ENCODE assay signal across 30 cellular contexts in the genomic region with DNA sequence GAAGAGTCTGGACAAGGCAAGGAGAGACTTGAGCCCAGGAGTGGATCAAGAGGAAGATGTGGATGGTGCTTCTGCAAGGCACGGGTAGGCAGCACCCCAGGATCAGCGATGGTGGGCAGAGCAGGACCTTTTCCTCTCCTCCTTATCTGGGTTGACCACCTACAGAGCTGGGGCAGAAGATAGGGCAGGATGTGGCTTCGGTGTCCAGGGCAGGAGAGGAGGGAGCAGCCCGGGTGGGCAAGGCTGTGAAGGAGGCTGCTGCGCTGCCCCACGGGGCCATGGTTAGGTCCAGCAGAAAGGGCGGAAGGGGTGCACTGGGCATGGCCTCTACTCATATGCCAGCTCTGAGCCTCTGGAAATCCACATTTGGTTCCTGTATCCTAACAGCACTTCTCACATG. TPM values are rescaled to one million over a fixed set of nuclear protein-coding genes. Genes with fewer than 3 reads are reported as not detected.
DNase-seq lines count a peak whose midpoint lies in the region; ATAC-seq and TF ChIP-seq lines count a peak whose summit lies in the region.
"Had no signal": no experiment of that assay in that cellular context is flagged by ENCODE, and none has a peak within 500 bp of the region (broad histone marks: within the 10 kb centered on the region; RNA-seq: fewer than 3 reads in every experiment).

No MANE protein-coding gene starts in this region.

- H3K9me3 ChIP-seq in CD4-positive, CD25-positive, alpha-beta regulatory T cell (ENCODE audit: control insufficient read depth in 2 of 2, low read length in 2 of 2): no peaks in the 10 kb centered on the region
- no peaks in the 10 kb centered on the region for H3K9me3 ChIP-seq in Loucy (ENCODE audit: insufficient read depth, low read depth, low read length)
- no peaks in the 10 kb centered on the region for H3K9me3 ChIP-seq in neuronal stem cell (replicated peaks in 1 of 2; ENCODE audit: control insufficient read depth in 2 of 2, insufficient read depth in 1 of 2, low read depth in 1 of 2, low read length in 2 of 2)
- H3K9me3 ChIP-seq: BE2C, gastrocnemius medialis, HAP-1, thoracic aorta had no signal

- no peaks in the 10 kb centered on the region for H3K36me3 ChIP-seq in CD4-positive, CD25-positive, alpha-beta regulatory T cell (ENCODE audit: control insufficient read depth, insufficient read depth, low read length)
- H3K36me3 ChIP-seq in Loucy (ENCODE audit: insufficient read depth, low read length) (no peaks in the 10 kb centered on the region), neuronal stem cell (replicated peaks in 1 of 2; ENCODE audit: control insufficient read depth in 2 of 2, insufficient read depth in 2 of 2, low read length in 2 of 2) (no peaks in the 10 kb centered on the region)
- H3K36me3 ChIP-seq: BE2C, brain microvascular endothelial cell, HAP-1, thoracic aorta had no signal

- H2BK120ac ChIP-seq in neuronal stem cell (ENCODE audit: low read depth, low read length): no peak overlapping the region

- peak overlapping the region; percentile 19 to 69 (median 56) for H3K27ac Mint-ChIP-seq in CD4-positive, CD25-positive, alpha-beta regulatory T cell
- peak overlapping the region; percentile 82 for H3K27ac Mint-ChIP-seq in central memory CD8-positive, alpha-beta T cell (ENCODE audit: low read depth)
- H3K27ac Mint-ChIP-seq: stimulated activated naive CD8-positive, alpha-beta T cell treated with anti-CD3 and anti-CD28 coated beads, Interleukin-15, Interleukin-2, amounts not matched to agents 100 ng/mL and 50 ng/mL, for 24 hours had no signal

- H4K91ac ChIP-seq in neuronal stem cell (ENCODE audit: low read depth, low read length, poor library complexity): no peak overlapping the region

- H3K4ac ChIP-seq in neuronal stem cell (ENCODE audit: low read length): no peak overlapping the region

- H2AFZ ChIP-seq in Loucy (ENCODE audit: low read length) (no peak overlapping the region), neuronal stem cell (ENCODE audit: low read length) (no peak overlapping the region)
- H2AFZ ChIP-seq: hepatocyte, parathyroid adenoma had no signal

- no peak overlapping the region for H3K4me3 Mint-ChIP-seq in CD4-positive, CD25-positive, alpha-beta regulatory T cell
- H3K4me3 Mint-ChIP-seq in central memory CD8-positive, alpha-beta T cell: no peak overlapping the region
- H3K4me3 Mint-ChIP-seq: neural crest cell; stimulated activated naive CD8-positive, alpha-beta T cell treated with anti-CD3 and anti-CD28 coated beads, Interleukin-15, Interleukin-2, amounts not matched to agents 100 ng/mL and 50 ng/mL, for 24 hours had no signal

- no peak overlapping the region for H3K4me3 ChIP-seq in CD4-positive, CD25-positive, alpha-beta regulatory T cell (ENCODE audit: low read depth, low read length)
- no peak overlapping the region for H3K4me3 ChIP-seq in Loucy (ENCODE audit: low read length, poor library complexity, severe bottlenecking)
- H3K4me3 ChIP-seq in neuronal stem cell (ENCODE audit: low read length in 2 of 2): no peak overlapping the region
- H3K4me3 ChIP-seq: dorsolateral prefrontal cortex, gastrocnemius medialis, HAP-1, hepatocyte, thoracic aorta had no signal

- H3K79me2 ChIP-seq in Loucy (ENCODE audit: insufficient read depth, low read length): no peaks in the 10 kb centered on the region
- H3K79me2 ChIP-seq: hepatocyte, parathyroid adenoma had no signal

- H3K9me2 ChIP-seq in Loucy (replicated peaks; ENCODE audit: low read depth, low read length): no peaks in the 10 kb centered on the region

- no peaks in the 10 kb centered on the region; the same call in 1 of the 2 replicates for H3F3A ChIP-seq in Loucy (ENCODE audit: low read depth)

- H3K9me3 Mint-ChIP-seq in CD4-positive, CD25-positive, alpha-beta regulatory T cell: no peaks in the 10 kb centered on the region
- no peaks in the 10 kb centered on the region for H3K9me3 Mint-ChIP-seq in central memory CD8-positive, alpha-beta T cell
- H3K9me3 Mint-ChIP-seq: neural crest cell; stimulated activated naive CD8-positive, alpha-beta T cell treated with anti-CD3 and anti-CD28 coated beads, Interleukin-15, Interleukin-2, amounts not matched to agents 100 ng/mL and 50 ng/mL, for 24 hours had no signal

- no peak overlapping the region for H2AK5ac ChIP-seq in neuronal stem cell (ENCODE audit: low read depth, low read length)

- H3K4me2 ChIP-seq in Loucy (ENCODE audit: low read depth, low read length, poor library complexity, severe bottlenecking): peak overlapping the region; percentile 1
- no peak overlapping the region for H3K4me2 ChIP-seq in neuronal stem cell (ENCODE audit: insufficient read depth, low read length, poor library complexity, severe bottlenecking)
- H3K4me2 ChIP-seq: hepatocyte had no signal

- H3K23ac ChIP-seq in neuronal stem cell (ENCODE audit: low read depth, low read length, poor library complexity): peak overlapping the region; percentile 16

- H3K4me1 ChIP-seq in CD4-positive, CD25-positive, alpha-beta regulatory T cell (ENCODE audit: control insufficient read depth, insufficient read depth, low read length, poor library complexity, severe bottlenecking): peaks cover 4% of the 10 kb centered on the region
- H3K4me1 ChIP-seq in Loucy (ENCODE audit: insufficient read depth, low read length, poor library complexity, severe bottlenecking) (peaks cover 36% of the 10 kb centered on the region), neuronal stem cell (ENCODE audit: control insufficient read depth in 2 of 2, insufficient read depth in 1 of 2, low read depth in 1 of 2, low read length in 2 of 2) (peaks cover 4 to 8% of the 10 kb centered on the region in 2 donors)
- H3K4me1 ChIP-seq: HAP-1, parathyroid adenoma had no signal

- no peak overlapping the region for H2BK12ac ChIP-seq in neuronal stem cell (ENCODE audit: low read length)

- H4K20me1 ChIP-seq in Loucy (ENCODE audit: insufficient read depth, low read length, poor library complexity, severe bottlenecking): no peaks in the 10 kb centered on the region

- H3K27me3 Mint-ChIP-seq in CD4-positive, CD25-positive, alpha-beta regulatory T cell: no peaks in the 10 kb centered on the region
- no peaks in the 10 kb centered on the region for H3K27me3 Mint-ChIP-seq in central memory CD8-positive, alpha-beta T cell
- H3K27me3 Mint-ChIP-seq: stimulated activated naive CD8-positive, alpha-beta T cell treated with anti-CD3 and anti-CD28 coated beads, Interleukin-15, Interleukin-2, amounts not matched to agents 100 ng/mL and 50 ng/mL, for 24 hours had no signal

- H3K18ac ChIP-seq in neuronal stem cell (ENCODE audit: low read length): no peak overlapping the region

- peak overlapping the region; percentile 43 for H3K14ac ChIP-seq in neuronal stem cell (ENCODE audit: low read length)

- no peak for ATAC-seq in CD4-positive, CD25-positive, alpha-beta regulatory T cell (ENCODE audit: low read depth in 2 of 2)
- ATAC-seq in central memory CD8-positive, alpha-beta T cell (replicated peaks; ENCODE audit: extremely low read depth, poor library complexity, severe bottlenecking): no peak
- no peak for ATAC-seq in GM21515 (IDR thresholded peaks at IDR 0.05; ENCODE audit: unreplicated experiment)
- ATAC-seq in HG03045 (IDR thresholded peaks at IDR 0.05; ENCODE audit: unreplicated experiment): no peak
- no peak for ATAC-seq in GM19397 (IDR thresholded peaks at IDR 0.05; ENCODE audit: unreplicated experiment)
- ATAC-seq: gastrocnemius medialis, Panc1 had no signal

- H2BK15ac ChIP-seq in neuronal stem cell (ENCODE audit: low read length): no peak overlapping the region

- DNase-seq in CD4-positive, CD25-positive, alpha-beta regulatory T cell: no peak
- no peak for DNase-seq in central memory CD8-positive, alpha-beta T cell (ENCODE audit: low spot score in 2 of 2)
- DNase-seq in neuronal stem cell (ENCODE audit: low spot score): no peak
- DNase-seq: activated CD4-positive, CD25-positive, alpha-beta regulatory T cell; activated CD8-positive, alpha-beta memory T cell treated with anti-CD3 and anti-CD28 coated beads, Interleukin-2, amount 50 U/mL, for 4 hours; activated naive CD4-positive, alpha-beta T cell treated with anti-CD3 and anti-CD28 coated beads, Interleukin-2, amount 50 U/mL, for 16 hours; amygdala; BE2C; brain microvascular endothelial cell; COR-L47; DMS53; dorsolateral prefrontal cortex; gastrocnemius medialis; NCI-H146; NCI-H446 treated with DMSO at 0.1 percent for 48 hours; NCI-H774; SHP77; small intestine; T-helper 9 cell had no signal

- no peak overlapping the region for H4K8ac ChIP-seq in neuronal stem cell (ENCODE audit: low read depth, low read length)

- H3K36me3 Mint-ChIP-seq in CD4-positive, CD25-positive, alpha-beta regulatory T cell: no peaks in the 10 kb centered on the region
- peaks cover 3% of the 10 kb centered on the region for H3K36me3 Mint-ChIP-seq in central memory CD8-positive, alpha-beta T cell (ENCODE audit: insufficient read depth)

- WGBS in neuronal stem cell (ENCODE audit: extremely low coverage in 2 of 2, insufficient read length in 2 of 2, insufficient replicate concordance in 1 of 2), 2 donors: no CpG with 5 or more reads among the region's 7 CpGs

- H3K9ac ChIP-seq in Loucy (ENCODE audit: low read depth, low read length, poor library complexity, severe bottlenecking): no peak overlapping the region
- H3K9ac ChIP-seq in neuronal stem cell (ENCODE audit: low read depth, low read length, poor library complexity): no peak overlapping the region
- H3K9ac ChIP-seq: parathyroid adenoma had no signal

- no peak overlapping the region for H3K27ac ChIP-seq in CD4-positive, CD25-positive, alpha-beta regulatory T cell (ENCODE audit: insufficient read depth, low read length, poor library complexity, severe bottlenecking)
- no peak overlapping the region for H3K27ac ChIP-seq in neuronal stem cell (replicated peaks; ENCODE audit: low read length)
- H3K27ac ChIP-seq: brain microvascular endothelial cell, dorsolateral prefrontal cortex, gastrocnemius medialis, hepatocyte, parathyroid adenoma, thoracic aorta had no signal

- H3K27me3 ChIP-seq in CD4-positive, CD25-positive, alpha-beta regulatory T cell (ENCODE audit: control insufficient read depth, insufficient read depth, low read length): no peaks in the 10 kb centered on the region
- H3K27me3 ChIP-seq in Loucy (ENCODE audit: insufficient read depth, low read length, poor library complexity, severe bottlenecking) (no peaks in the 10 kb centered on the region), neuronal stem cell (ENCODE audit: control insufficient read depth in 3 of 3, insufficient read depth in 3 of 3, low read depth in 1 of 3, low read length in 3 of 3) (no peaks in the 10 kb centered on the region)
- H3K27me3 ChIP-seq: BE2C, brain microvascular endothelial cell, dorsolateral prefrontal cortex, gastrocnemius medialis, hepatocyte had no signal

- peaks cover 9 to 41% (median 20%) of the 10 kb centered on the region in 4 donors for H3K4me1 Mint-ChIP-seq in CD4-positive, CD25-positive, alpha-beta regulatory T cell
- peaks cover 54% of the 10 kb centered on the region for H3K4me1 Mint-ChIP-seq in central memory CD8-positive, alpha-beta T cell

- no peak overlapping the region for H2BK5ac ChIP-seq in neuronal stem cell (ENCODE audit: low read length)

- TF ChIP-seq CTCF in Loucy (conservative IDR thresholded peaks at IDR 0.05; ENCODE audit: low read length): no peak

- H3K79me1 ChIP-seq in neuronal stem cell (ENCODE audit: low read depth, low read length): no peaks in the 10 kb centered on the region

RNA-seq across cellular contexts. Expression of a gene that starts 20.0 kb away (rescaled TPM):
- total RNA-seq in CD4-positive, CD25-positive, alpha-beta regulatory T cell: 258 TPM
- 10 to 100 TPM; 30.1 to 69.1 (median 48.9) TPM for polyA plus RNA-seq in CD4-positive, CD25-positive, alpha-beta regulatory T cell
- 0.32 TPM for polyA plus RNA-seq in neuronal stem cell (2013, experiment 1 of 2)
- polyA plus RNA-seq in neuronal stem cell (2013, experiment 2 of 2): 0.43 TPM
